In the genomic region with DNA sequence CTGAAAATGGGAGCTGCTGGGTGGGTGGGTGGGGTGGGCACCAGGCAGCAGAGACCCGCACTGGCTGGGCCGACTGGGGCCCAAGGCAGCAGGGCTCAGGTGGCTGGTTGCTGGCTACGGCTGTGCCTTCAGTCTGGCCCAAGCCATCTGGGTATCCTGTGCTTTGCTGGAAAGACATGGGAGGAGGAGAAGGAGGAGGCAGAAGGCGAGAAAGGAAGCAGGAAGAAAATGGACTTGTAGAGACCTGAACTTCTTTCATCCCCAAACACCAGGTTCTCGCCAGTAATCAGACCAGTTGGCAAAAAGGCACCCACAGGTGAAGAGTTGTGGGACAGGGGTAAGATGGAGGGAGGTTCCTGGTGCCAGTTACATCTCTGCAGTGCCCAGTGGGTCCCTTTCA, we compare ENCODE assay signal across 13 cellular contexts.
"Had no signal": no experiment of that assay in that cellular context is flagged by ENCODE, and none has a peak within 500 bp of the region (broad histone marks: within the 10 kb centered on the region; RNA-seq: fewer than 3 reads in every experiment).

No MANE protein-coding gene starts in this region.

- ATAC-seq: pancreas; stimulated activated effector memory CD8-positive, alpha-beta T cell treated with anti-CD3 and anti-CD28 coated beads, Interleukin-12 subunit alpha, Interleukin-12 subunit beta, amount 100 ng/mL, for 72 hours had no signal

- H3K27ac Mint-ChIP-seq: activated CD4-positive, alpha-beta T cell treated with anti-CD3 and anti-CD28 coated beads, Interleukin-2, amount 10 ng/mL, durations not matched to agents 7 days and 5 days; activated naive CD4-positive, alpha-beta T cell treated with anti-CD3 and anti-CD28 coated beads, Interleukin-2, amount 50 U/mL, for 24 hours; activated T-helper 2 cell treated with anti-CD3 and anti-CD28 coated beads, Interferon-gamma antibody, Interleukin-2, Interleukin-4, amounts not matched to agents 10 μg/mL and 5 μg/mL and 100 μg/mL, durations not matched to agents 14 hours and 24 hours and 36 hours; stimulated activated effector memory CD8-positive, alpha-beta T cell treated with anti-CD3 and anti-CD28 coated beads, Interleukin-12 subunit alpha, Interleukin-12 subunit beta, amount 100 ng/mL, for 72 hours; T-helper 1 cell treated with Interleukin-12 subunit alpha and Interleukin-12 subunit beta and Interleukin-4 antibody, amounts not matched to agents 30 μg/mL and 1 μg/mL, for 36 hours had no signal

- H3K4me3 Mint-ChIP-seq: activated CD4-positive, alpha-beta T cell treated with anti-CD3 and anti-CD28 coated beads, Interleukin-2, amount 10 ng/mL, durations not matched to agents 7 days and 5 days; activated naive CD4-positive, alpha-beta T cell treated with anti-CD3 and anti-CD28 coated beads, Interleukin-2, amount 50 U/mL, for 24 hours; neural progenitor cell; stimulated activated effector memory CD8-positive, alpha-beta T cell treated with anti-CD3 and anti-CD28 coated beads, Interleukin-12 subunit alpha, Interleukin-12 subunit beta, amount 100 ng/mL, for 72 hours; T-helper 1 cell treated with Interleukin-12 subunit alpha and Interleukin-12 subunit beta and Interleukin-4 antibody, amounts not matched to agents 30 μg/mL and 1 μg/mL, for 36 hours had no signal

- H3K36me3 Mint-ChIP-seq: activated naive CD4-positive, alpha-beta T cell treated with anti-CD3 and anti-CD28 coated beads, Interleukin-2, amount 50 U/mL, for 24 hours; immature natural killer cell; neural progenitor cell; stimulated activated effector memory CD8-positive, alpha-beta T cell treated with anti-CD3 and anti-CD28 coated beads, Interleukin-12 subunit alpha, Interleukin-12 subunit beta, amount 100 ng/mL, for 72 hours had no signal

- H3K27me3 Mint-ChIP-seq: activated CD4-positive, alpha-beta T cell treated with anti-CD3 and anti-CD28 coated beads, Interleukin-2, amount 10 ng/mL, durations not matched to agents 7 days and 5 days had no signal

- H3K4me3 ChIP-seq: dorsolateral prefrontal cortex, neural progenitor cell, pancreas, tibial artery had no signal

- H3K4me2 ChIP-seq: neural progenitor cell, SK-N-SH had no signal

- H3K27me3 ChIP-seq: neural progenitor cell, pancreas had no signal

- H3K9ac ChIP-seq: neural progenitor cell, SK-N-SH had no signal

- H3K4me1 ChIP-seq: pancreas had no signal

- H3K27ac ChIP-seq: dorsolateral prefrontal cortex, neural progenitor cell, pancreas, tibial artery had no signal

- FAIRE-seq: pancreas, TTC549 had no signal

- H3K9me3 Mint-ChIP-seq: activated CD4-positive, alpha-beta T cell treated with anti-CD3 and anti-CD28 coated beads, Interleukin-2, amount 10 ng/mL, durations not matched to agents 7 days and 5 days; activated naive CD4-positive, alpha-beta T cell treated with anti-CD3 and anti-CD28 coated beads, Interleukin-2, amount 50 U/mL, for 24 hours; activated T-helper 2 cell treated with anti-CD3 and anti-CD28 coated beads, Interferon-gamma antibody, Interleukin-2, Interleukin-4, amounts not matched to agents 10 μg/mL and 5 μg/mL and 100 μg/mL, durations not matched to agents 14 hours and 24 hours and 36 hours; immature natural killer cell; neural progenitor cell; stimulated activated effector memory CD8-positive, alpha-beta T cell treated with anti-CD3 and anti-CD28 coated beads, Interleukin-12 subunit alpha, Interleukin-12 subunit beta, amount 100 ng/mL, for 72 hours; T-helper 1 cell treated with Interleukin-12 subunit alpha and Interleukin-12 subunit beta and Interleukin-4 antibody, amounts not matched to agents 30 μg/mL and 1 μg/mL, for 36 hours had no signal

- DNase-seq: activated CD4-positive, alpha-beta T cell treated with anti-CD3 and anti-CD28 coated beads, Interleukin-2, amount 10 ng/mL, durations not matched to agents 7 days and 5 days; activated CD4-positive, CD25-positive, alpha-beta regulatory T cell; immature natural killer cell had no signal

- H3K36me3 ChIP-seq: neural progenitor cell, pancreas, tibial artery had no signal
